ENCODE assay signal across 17 cellular contexts in the genomic region with DNA sequence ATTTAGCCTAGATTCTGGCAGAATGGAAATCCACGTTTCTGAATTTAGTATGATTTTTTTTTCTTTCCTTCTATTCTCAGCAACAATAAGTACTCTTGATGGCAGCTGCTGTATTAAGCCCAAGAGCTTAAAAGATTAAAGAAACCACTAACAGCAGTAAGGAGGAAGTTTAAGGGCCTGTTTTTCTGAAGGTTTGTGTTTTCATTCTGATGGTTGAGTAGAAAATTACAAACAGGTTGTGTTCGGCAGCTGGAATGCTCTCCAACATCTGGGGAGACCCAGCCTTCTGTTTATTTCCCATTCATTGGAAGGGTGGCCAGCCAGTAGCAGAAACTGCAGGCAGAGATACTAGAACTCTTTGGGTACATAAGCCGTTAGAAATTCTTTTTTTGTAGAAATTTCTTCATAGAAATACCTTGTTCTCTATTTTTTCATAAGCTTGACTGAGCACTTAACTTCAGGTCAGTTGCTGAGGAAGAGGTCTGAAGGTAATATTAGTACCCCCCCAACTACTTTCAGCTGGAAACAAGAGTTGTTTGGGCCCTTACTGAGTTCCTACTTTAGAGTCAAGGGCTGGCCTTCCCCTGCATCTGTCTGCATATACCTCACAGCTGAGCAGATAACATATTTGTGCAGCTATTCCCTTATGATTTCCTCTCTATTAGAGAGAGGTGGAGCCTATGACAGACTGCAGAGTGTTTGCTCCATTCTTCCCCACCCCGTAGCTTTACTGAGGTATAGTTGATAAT.
A peak's percentile ranks its signal among the peaks of the same experiment; 100 is the strongest.
DNase-seq lines count a peak whose midpoint lies in the region; ATAC-seq and TF ChIP-seq lines count a peak whose summit lies in the region.
"Had no signal": no experiment of that assay in that cellular context is flagged by ENCODE, and none has a peak within 500 bp of the region (broad histone marks: within the 10 kb centered on the region; RNA-seq: fewer than 3 reads in every experiment).

No MANE protein-coding gene starts in this region.

- peaks cover 2 to 25% (median 9%) of the 10 kb centered on the region in 4 donors for H3K4me1 Mint-ChIP-seq in naive thymus-derived CD8-positive, alpha-beta T cell
- H3K4me1 Mint-ChIP-seq in progenitor cell of endocrine pancreas (ENCODE audit: low read depth) = peaks cover 18% of the 10 kb centered on the region
- peaks cover 8% of the 10 kb centered on the region for H3K4me1 Mint-ChIP-seq in activated naive CD4-positive, alpha-beta T cell treated with anti-CD3 and anti-CD28 coated beads for 36 hours (ENCODE audit: low read depth)

- H2AFZ ChIP-seq in OCI-LY1 (ENCODE audit: low read length) = no peak overlapping the region

- H3K4me3 Mint-ChIP-seq in naive thymus-derived CD8-positive, alpha-beta T cell = peak overlapping the region in 4 of 10 donors; percentile 0 to 58 (median 41)
- no peak overlapping the region for H3K4me3 Mint-ChIP-seq in progenitor cell of endocrine pancreas (ENCODE audit: low read depth)
- H3K4me3 Mint-ChIP-seq in activated naive CD4-positive, alpha-beta T cell treated with anti-CD3 and anti-CD28 coated beads for 36 hours = no peak overlapping the region
- H3K4me3 Mint-ChIP-seq: CD8-positive, alpha-beta memory T cell had no signal

- H3K4me3 ChIP-seq in GM08714 (ENCODE audit: low read length) (peak overlapping the region; percentile 4; the same call in 1 of the 2 replicates), OCI-LY1 (ENCODE audit: low read depth, low read length, poor library complexity, severe bottlenecking) (peak overlapping the region; percentile 11)
- H3K4me3 ChIP-seq: right lobe of liver, suprapubic skin had no signal

- no peaks in the 10 kb centered on the region; the same call in 1 of the 2 replicates for H3K36me3 ChIP-seq in OCI-LY1 (ENCODE audit: insufficient read depth, low read length)
- H3K36me3 ChIP-seq: right lobe of liver, suprapubic skin had no signal

- no peaks in the 10 kb centered on the region for H3K9me3 Mint-ChIP-seq in naive thymus-derived CD8-positive, alpha-beta T cell
- H3K9me3 Mint-ChIP-seq in progenitor cell of endocrine pancreas (ENCODE audit: low read depth) = no peaks in the 10 kb centered on the region
- no peaks in the 10 kb centered on the region for H3K9me3 Mint-ChIP-seq in activated naive CD4-positive, alpha-beta T cell treated with anti-CD3 and anti-CD28 coated beads for 36 hours
- H3K9me3 Mint-ChIP-seq: CD8-positive, alpha-beta memory T cell had no signal

- ATAC-seq in HG02610 (IDR thresholded peaks at IDR 0.05; ENCODE audit: unreplicated experiment) (peak; percentile 56), HG03439 (IDR thresholded peaks at IDR 0.05; ENCODE audit: unreplicated experiment) (no peak)
- peak in 1 of 2 donors; percentile 29 for ATAC-seq in naive thymus-derived CD8-positive, alpha-beta T cell
- ATAC-seq: Panc1, right lobe of liver had no signal

- H3K27me3 Mint-ChIP-seq in naive thymus-derived CD8-positive, alpha-beta T cell = no peaks in the 10 kb centered on the region
- no peaks in the 10 kb centered on the region for H3K27me3 Mint-ChIP-seq in progenitor cell of endocrine pancreas
- no peaks in the 10 kb centered on the region for H3K27me3 Mint-ChIP-seq in activated naive CD4-positive, alpha-beta T cell treated with anti-CD3 and anti-CD28 coated beads for 36 hours (ENCODE audit: low read depth)

- intact Hi-C loops in activated naive CD4-positive, alpha-beta T cell treated with anti-CD3 and anti-CD28 coated beads for 36 hours (cut with micrococcal nuclease) = no loop called here

- H3K4me1 ChIP-seq in OCI-LY1 (ENCODE audit: insufficient read depth, low read length, severe bottlenecking) = peaks cover 69% of the 10 kb centered on the region
- H3K4me1 ChIP-seq: right lobe of liver had no signal

- H4K20me1 ChIP-seq in OCI-LY1 (ENCODE audit: insufficient read depth, low read length) = no peaks in the 10 kb centered on the region

- peaks cover 11% of the 10 kb centered on the region; the same call in 1 of the 2 replicates for H3F3A ChIP-seq in OCI-LY1 (ENCODE audit: insufficient read depth, low read length)

- peak overlapping the region; percentile 47 for H3K4me2 ChIP-seq in OCI-LY1 (ENCODE audit: low read length)
- H3K4me2 ChIP-seq: KMS-11 had no signal

- TF ChIP-seq CTCF in OCI-LY1 (IDR thresholded peaks at IDR 0.05; ENCODE audit: low read length) (no peak), progenitor cell of endocrine pancreas (IDR thresholded peaks at IDR 0.05; ENCODE audit: unreplicated experiment) (no peak)

- H3K9me3 ChIP-seq in OCI-LY1 (ENCODE audit: low read length) = no peaks in the 10 kb centered on the region
- H3K9me3 ChIP-seq: right lobe of liver, suprapubic skin had no signal

- peaks cover 33% of the 10 kb centered on the region for H3K79me2 ChIP-seq in OCI-LY1 (ENCODE audit: insufficient read depth, low read length)

- H3K27me3 ChIP-seq in OCI-LY1 (ENCODE audit: insufficient read depth, low read length) = no peaks in the 10 kb centered on the region
- H3K27me3 ChIP-seq: right lobe of liver, suprapubic skin had no signal

- H3K36me3 Mint-ChIP-seq in naive thymus-derived CD8-positive, alpha-beta T cell = no peaks in the 10 kb centered on the region
- no peaks in the 10 kb centered on the region for H3K36me3 Mint-ChIP-seq in progenitor cell of endocrine pancreas (ENCODE audit: insufficient read depth)
- H3K36me3 Mint-ChIP-seq in activated naive CD4-positive, alpha-beta T cell treated with anti-CD3 and anti-CD28 coated beads for 36 hours (ENCODE audit: low read depth) = no peaks in the 10 kb centered on the region
- H3K36me3 Mint-ChIP-seq: CD8-positive, alpha-beta memory T cell had no signal

- peak overlapping the region; percentile 92 for H3K27ac ChIP-seq in OCI-LY1 (ENCODE audit: low read depth, low read length, poor library complexity, severe bottlenecking)
- H3K27ac ChIP-seq: KMS-11, right lobe of liver, suprapubic skin had no signal

- H3K27ac Mint-ChIP-seq in naive thymus-derived CD8-positive, alpha-beta T cell = peak overlapping the region in 7 of 10 donors; percentile 45 to 89 (median 74)
- no peak overlapping the region for H3K27ac Mint-ChIP-seq in progenitor cell of endocrine pancreas
- H3K27ac Mint-ChIP-seq in activated naive CD4-positive, alpha-beta T cell treated with anti-CD3 and anti-CD28 coated beads for 36 hours = no peak overlapping the region

- CTCF ChIA-PET in activated naive CD4-positive, alpha-beta T cell treated with anti-CD3 and anti-CD28 coated beads for 36 hours (lab: Charles Lee) = no interaction called here

- peak in 1 of 10 donors; percentile 6 for DNase-seq in naive thymus-derived CD8-positive, alpha-beta T cell
- DNase-seq in progenitor cell of endocrine pancreas (ENCODE audit: low spot score, unreplicated experiment) (no peak), NCI-H1436 treated with DMSO at 0.1 percent for 48 hours (lab: John Stamatoyannopoulos, UW) (no peak)
- no peak for DNase-seq in activated naive CD4-positive, alpha-beta T cell treated with anti-CD3 and anti-CD28 coated beads for 36 hours
- DNase-seq: CD8-positive, alpha-beta memory T cell; cortex of kidney; foreskin fibroblast; H7; islet precursor cell; right lobe of liver had no signal

- POLR2A ChIA-PET in naive thymus-derived CD8-positive, alpha-beta T cell (lab: Charles Lee) = no interaction called here

- no peaks in the 10 kb centered on the region for H3K9me2 ChIP-seq in OCI-LY1 (ENCODE audit: low read depth, low read length)

- peak overlapping the region; percentile 29; the same call in 1 of the 2 replicates for H3K9ac ChIP-seq in OCI-LY1 (ENCODE audit: low read length)
- H3K9ac ChIP-seq: KMS-11 had no signal

Comparison
In these comparisons a context has a peak if more than half of its experiments do, and no peak if none do; other contexts are left out.
1. H3K27ac Mint-ChIP-seq: peak in naive thymus-derived CD8-positive, alpha-beta T cell (7 of 10); none in progenitor cell of endocrine pancreas (single experiment) and activated naive CD4-positive, alpha-beta T cell treated with anti-CD3 and anti-CD28 coated beads for 36 hours (single experiment).